Comparison of ENCODE assay signal across 8 cellular contexts in genomic region chr15:55402707-55403106, GRCh38. TPM values are rescaled to one million over a fixed set of nuclear protein-coding genes. Genes with fewer than 3 reads are reported as not detected.
DNase-seq lines count a peak whose midpoint lies in the region; ATAC-seq, FAIRE-seq and TF ChIP-seq lines count a peak whose summit lies in the region.

No MANE protein-coding gene starts in this region.

- H3K4me3 ChIP-seq in GM12878, result no peak overlapping the region

- peaks cover 25% of the 10 kb centered on the region for H3K4me1 ChIP-seq in GM12878 (ENCODE audit: control insufficient read depth, insufficient read depth, low read length)

- H3K4me3 Mint-ChIP-seq in activated CD8-positive, alpha-beta memory T cell treated with anti-CD3 and anti-CD28 coated beads, Interleukin-2, amount 10 ng/mL, durations not matched to agents 7 days and 5 days, result peak overlapping the region; percentile 24
- no peak overlapping the region for H3K4me3 Mint-ChIP-seq in stimulated activated memory B cell treated with anti-CD40 and anti-IgM and Interleukin-4, amounts not matched to agents 10 μg/mL and 1 μg/mL and 100 μg/mL, for 72 hours

- no peak for TF ChIP-seq EP300 in GM12878 (IDR thresholded peaks at IDR 0.05; ENCODE audit: borderline replicate concordance in 1 of 2, control insufficient read depth in 1 of 2, low read depth in 2 of 2, low read length in 2 of 2)

- peak; percentile 73 for FAIRE-seq in GM12878 (lab: Jason Lieb, UNC)

- no peaks in the 10 kb centered on the region for H3K27me3 Mint-ChIP-seq in activated CD8-positive, alpha-beta memory T cell treated with anti-CD3 and anti-CD28 coated beads, Interleukin-2, amount 10 ng/mL, durations not matched to agents 7 days and 5 days
- H3K27me3 Mint-ChIP-seq in stimulated activated memory B cell treated with anti-CD40 and anti-IgM and Interleukin-4, amounts not matched to agents 10 μg/mL and 1 μg/mL and 100 μg/mL, for 72 hours, result no peaks in the 10 kb centered on the region

- SMC1A ChIA-PET in GM12878 (lab: Charles Lee; ENCODE audit: uncharacterized antibody, unreplicated experiment), result interaction anchor here (0.7 to 1.6 kb wide), 11 partner anchors 11 to 184 kb away, joined by 3 to 5 read pairs (median 3); no protein-coding TSS in a partner anchor

- peak overlapping the region; percentile 78 for H3K27ac Mint-ChIP-seq in activated CD8-positive, alpha-beta memory T cell treated with anti-CD3 and anti-CD28 coated beads, Interleukin-2, amount 10 ng/mL, durations not matched to agents 7 days and 5 days
- H3K27ac Mint-ChIP-seq in stimulated activated memory B cell treated with anti-CD40 and anti-IgM and Interleukin-4, amounts not matched to agents 10 μg/mL and 1 μg/mL and 100 μg/mL, for 72 hours, result peak overlapping the region; percentile 37

- no peak for TF ChIP-seq CTCF in GM12878 (IDR thresholded peaks at IDR 0.05 in 2 of 3, conservative IDR thresholded peaks at IDR 0.05 in 1 of 3; ENCODE audit: control insufficient read depth in 2 of 3, extremely low read depth in 1 of 3, insufficient read depth in 1 of 3, low read depth in 3 of 3, low read length in 3 of 3)

- intact Hi-C loops in GM12878 (cut with micrococcal nuclease; ENCODE audit: unreplicated experiment), result loop anchor here (10.0 kb wide), 1 partner anchor 208 kb away; the partner anchor contains the start of gene RSL24D1

- ATAC-seq in activated CD8-positive, alpha-beta memory T cell treated with anti-CD3 and anti-CD28 coated beads, Interleukin-2, amount 10 ng/mL, durations not matched to agents 7 days and 5 days, result no peak
- ATAC-seq in HG03097 (IDR thresholded peaks at IDR 0.05; ENCODE audit: low FRiP score, unreplicated experiment) (peak; percentile 43), GM12878 (peak; percentile 64)
- ATAC-seq in stimulated activated memory B cell treated with anti-CD40 and anti-IgM and Interleukin-4, amounts not matched to agents 10 μg/mL and 1 μg/mL and 100 μg/mL, for 72 hours, result no peak

- H3K4me1 Mint-ChIP-seq in activated CD8-positive, alpha-beta memory T cell treated with anti-CD3 and anti-CD28 coated beads, Interleukin-2, amount 10 ng/mL, durations not matched to agents 7 days and 5 days, result peaks cover 38% of the 10 kb centered on the region
- peaks cover 47% of the 10 kb centered on the region for H3K4me1 Mint-ChIP-seq in stimulated activated memory B cell treated with anti-CD40 and anti-IgM and Interleukin-4, amounts not matched to agents 10 μg/mL and 1 μg/mL and 100 μg/mL, for 72 hours

- H3K36me3 ChIP-seq in GM12878 (ENCODE audit: control insufficient read depth in 2 of 2, insufficient read depth in 2 of 2, low read length in 1 of 2), result no peaks in the 10 kb centered on the region

- no peak for TF ChIP-seq POLR2A in GM12878 (IDR thresholded peaks at IDR 0.05; ENCODE audit: low read depth, low read length)

- H3K4me2 ChIP-seq in GM12878 (ENCODE audit: control insufficient read depth, insufficient read depth), result peak overlapping the region; percentile 80

- H3K27me3 ChIP-seq in GM12878 (replicated peaks in 1 of 2; ENCODE audit: control insufficient read depth in 2 of 2, insufficient read depth in 2 of 2, low read length in 1 of 2), result no peaks in the 10 kb centered on the region

- in situ Hi-C loops in GM12878 (cut with MboI), result no loop called here

- TF ChIP-seq RAD21 in GM12878 (IDR thresholded peaks at IDR 0.05; ENCODE audit: insufficient read depth, low read depth, low read length), result no peak

- H2AFZ ChIP-seq in GM12878 (ENCODE audit: control insufficient read depth, low read depth, low read length), result no peak overlapping the region; the same call in 1 of the 2 replicates

- BruUV-seq in GM12878 (replicated peaks; lab: Mats Ljungman, UMichigan), result no TSS peak

- no peaks in the 10 kb centered on the region for H4K20me1 ChIP-seq in GM12878 (ENCODE audit: control insufficient read depth, insufficient read depth)

- H3K9ac ChIP-seq in GM12878 (ENCODE audit: control insufficient read depth, insufficient read depth, low read length), result no peak overlapping the region

- H3K9me3 ChIP-seq in GM12878 (replicated peaks; ENCODE audit: control insufficient read depth, insufficient read depth, low read length), result no peaks in the 10 kb centered on the region

- RAD21 ChIA-PET in GM12878 (lab: Charles Lee; ENCODE audit: unreplicated experiment), result interaction anchor here (0.9 kb wide), 1 partner anchor 80 kb away, joined by 3 read pairs; no protein-coding TSS in a partner anchor

- peak overlapping the region; percentile 73 for H3K27ac ChIP-seq in GM12878 (ENCODE audit: control insufficient read depth, insufficient read depth)

- CTCF ChIA-PET in activated CD8-positive, alpha-beta memory T cell treated with anti-CD3 and anti-CD28 coated beads, Interleukin-2, amount 10 ng/mL, durations not matched to agents 7 days and 5 days (lab: Charles Lee), result interaction anchor here (1.4 kb wide), 1 partner anchor 11 kb away, joined by 4 read pairs; no protein-coding TSS in a partner anchor
- CTCF ChIA-PET in GM12878 (lab: Yijun Ruan, JAX), result interaction anchor here (0.7 to 1.6 kb wide), 5 partner anchors 31 to 186 kb away, joined by 3 to 7 read pairs (median 3); no protein-coding TSS in a partner anchor

- no peak for DNase-seq in activated CD8-positive, alpha-beta memory T cell treated with anti-CD3 and anti-CD28 coated beads, Interleukin-2, amount 10 ng/mL, durations not matched to agents 7 days and 5 days
- no peak for DNase-seq in activated CD8-positive, alpha-beta memory T cell treated with anti-CD3 and anti-CD28 coated beads, Interleukin-2, amount 50 U/mL, for 48 hours
- DNase-seq in GM12878 (ENCODE audit: low read depth, low spot score), result no peak
- no peak for DNase-seq in NCI-H1048 (lab: John Stamatoyannopoulos, UW)
- DNase-seq in NCI-H2227 treated with DMSO at 0.1 percent for 48 hours (lab: John Stamatoyannopoulos, UW), result no peak
- DNase-seq in DMS79 (lab: John Stamatoyannopoulos, UW), result no peak

- POLR2A ChIA-PET in GM12878 (lab: Charles Lee), result interaction anchor here (0.6 to 1.1 kb wide), 2 partner anchors 8 to 39 kb away, joined by 3 to 7 read pairs; no protein-coding TSS in a partner anchor

- H3K36me3 Mint-ChIP-seq in activated CD8-positive, alpha-beta memory T cell treated with anti-CD3 and anti-CD28 coated beads, Interleukin-2, amount 10 ng/mL, durations not matched to agents 7 days and 5 days, result peaks cover 17% of the 10 kb centered on the region
- H3K36me3 Mint-ChIP-seq in stimulated activated memory B cell treated with anti-CD40 and anti-IgM and Interleukin-4, amounts not matched to agents 10 μg/mL and 1 μg/mL and 100 μg/mL, for 72 hours, result peaks cover 13% of the 10 kb centered on the region

- peaks cover 9% of the 10 kb centered on the region for H3K79me2 ChIP-seq in GM12878 (ENCODE audit: control insufficient read depth, insufficient read depth, low read length)

- no peaks in the 10 kb centered on the region for H3K9me3 Mint-ChIP-seq in activated CD8-positive, alpha-beta memory T cell treated with anti-CD3 and anti-CD28 coated beads, Interleukin-2, amount 10 ng/mL, durations not matched to agents 7 days and 5 days (ENCODE audit: low read depth)
- no peaks in the 10 kb centered on the region for H3K9me3 Mint-ChIP-seq in stimulated activated memory B cell treated with anti-CD40 and anti-IgM and Interleukin-4, amounts not matched to agents 10 μg/mL and 1 μg/mL and 100 μg/mL, for 72 hours

RNA-seq across cellular contexts. Expression of gene CCPG1, which starts 5.5 kb away (rescaled TPM):
- total RNA-seq in activated CD8-positive, alpha-beta memory T cell treated with anti-CD3 and anti-CD28 coated beads, Interleukin-2, amount 10 ng/mL, durations not matched to agents 7 days and 5 days, result 10 to 100 TPM; 19.2 to 22.0 TPM
- 25.7 and 27.5 TPM in 2 replicates for total RNA-seq in GM12878 (2013; cell fraction: nucleolus; rRNA removed)
- 5.1 and 8.0 TPM in 2 replicates for total RNA-seq in GM12878 (2014; rRNA removed)
- total RNA-seq in GM12878 (2014; rRNA removed; fragmentation: Illumina TruSeq; extraction: Trizol), result 10.5 and 10.8 TPM in 2 replicates
- 8.9 and 11.1 TPM in 2 replicates for total RNA-seq in GM12878 (2021)
- polyA plus RNA-seq in GM12878 (2011; ENCODE audit: low read depth), result 3.6 TPM
- polyA plus RNA-seq in GM12878 (2011; rRNA removed), result 15.8 and 24.9 TPM in 2 replicates
- polyA plus RNA-seq in GM12878 (2011; cell fraction: cytosol; rRNA removed), result 4.6 and 6.1 TPM in 2 replicates
- polyA plus RNA-seq in GM12878 (2011; cell fraction: nucleus; rRNA removed), result 5.3 and 5.8 TPM in 2 replicates
- 7.1 and 8.4 TPM in 2 replicates for polyA plus RNA-seq in GM12878 (2012)
- 9.2 and 18.1 TPM in 2 replicates for polyA plus RNA-seq in GM12878 (2014; fragmentation: Illumina TruSeq; extraction: Trizol)
- polyA plus RNA-seq in GM12878 (2014; fragmentation: Nextera tagmentation; extraction: Ambion mirVana), result 1 to 10 TPM; 6.6 to 7.5 TPM
- polyA plus RNA-seq in GM12878 (2014; rRNA removed), result 4.6 and 6.0 TPM in 2 replicates
- 10 to 100 TPM; 12.3 to 13.9 TPM for polyA plus RNA-seq in GM12878 (2016; fragmentation: Nextera tagmentation; extraction: Ambion mirVana)
- polyA minus RNA-seq in GM12878 (2011; rRNA and poly(A)+ RNA removed), result 9.1 and 13.2 TPM in 2 replicates
- 4.6 and 8.0 TPM in 2 replicates for polyA minus RNA-seq in GM12878 (2011; cell fraction: cytosol; rRNA and poly(A)+ RNA removed)
- polyA minus RNA-seq in GM12878 (2011; cell fraction: nucleus; rRNA and poly(A)+ RNA removed), result 5.1 and 6.6 TPM in 2 replicates

RNA-seq across cellular contexts. Expression of gene PIERCE2, which starts 5.6 kb away (rescaled TPM):
- not detected for total RNA-seq in activated CD8-positive, alpha-beta memory T cell treated with anti-CD3 and anti-CD28 coated beads, Interleukin-2, amount 10 ng/mL, durations not matched to agents 7 days and 5 days
- total RNA-seq in GM12878 (2013; cell fraction: nucleolus; rRNA removed), result not detected in 2 replicates
- total RNA-seq in GM12878 (2014; rRNA removed) (0.33 and 0.45 TPM in 2 replicates), GM12878 (2014; rRNA removed; fragmentation: Illumina TruSeq; extraction: Trizol) (0.28 and 0.89 TPM in 2 replicates), GM12878 (2021) (0.48 TPM in 1 of 2 replicates, not detected in the other)
- polyA plus RNA-seq in GM12878 (2011; ENCODE audit: low read depth), result not detected
- polyA plus RNA-seq in GM12878 (2011; rRNA removed) (1.1 and 1.4 TPM in 2 replicates), GM12878 (2014; fragmentation: Illumina TruSeq; extraction: Trizol) (0.60 and 1.1 TPM in 2 replicates), GM12878 (2014; fragmentation: Nextera tagmentation; extraction: Ambion mirVana) (1 to 10 TPM in 1 of 2 experiments, under 1 TPM in 1; 0.93 to 1.3 TPM), GM12878 (2014; rRNA removed) (0.32 and 0.33 TPM in 2 replicates), GM12878 (2016; fragmentation: Nextera tagmentation; extraction: Ambion mirVana) (1 to 10 TPM in 1 of 2 experiments, under 1 TPM in 1; 0.40 to 1.3 TPM)
- 0.67 and 0.74 TPM in 2 replicates for polyA plus RNA-seq in GM12878 (2011; cell fraction: cytosol; rRNA removed)
- polyA plus RNA-seq in GM12878 (2011; cell fraction: nucleus; rRNA removed), result 0.24 TPM in 1 of 2 replicates, not detected in the other
- 0.46 and 0.49 TPM in 2 replicates for polyA plus RNA-seq in GM12878 (2012)
- polyA minus RNA-seq in GM12878 (2011; rRNA and poly(A)+ RNA removed), result 0.59 TPM in 1 of 2 replicates, not detected in the other
- polyA minus RNA-seq in GM12878 (2011; cell fraction: cytosol; rRNA and poly(A)+ RNA removed), result not detected in 2 replicates
- polyA minus RNA-seq in GM12878 (2011; cell fraction: nucleus; rRNA and poly(A)+ RNA removed), result not detected in 2 replicates

Comparison
In these comparisons a context has a peak if more than half of its experiments do, and no peak if none do; other contexts are left out.
1. ATAC-seq: peak in HG03097 (single experiment) and GM12878 (single experiment); none in activated CD8-positive, alpha-beta memory T cell treated with anti-CD3 and anti-CD28 coated beads, Interleukin-2, amount 10 ng/mL, durations not matched to agents 7 days and 5 days (single experiment) and stimulated activated memory B cell treated with anti-CD40 and anti-IgM and Interleukin-4, amounts not matched to agents 10 μg/mL and 1 μg/mL and 100 μg/mL, for 72 hours (single experiment).